Comparison of ENCODE assay signal across 8 cellular contexts in genomic region chr12:12716845-12717585, GRCh38. TPM values are rescaled to one million over a fixed set of nuclear protein-coding genes. Genes with fewer than 3 reads are reported as not detected.
DNase-seq lines count a peak whose midpoint lies in the region; ATAC-seq and TF ChIP-seq lines count a peak whose summit lies in the region.

TSS of gene CDKN1B (plus strand) at chr12:12717368. CDS start at chr12:12717840, 472 bp downstream.

- no peak for TF ChIP-seq EP300 in ovary (IDR thresholded peaks at IDR 0.05)

- H3K4me3 ChIP-seq in GM06990 (replicated peaks; ENCODE audit: low read depth, low read length), result peak within 1 kb of the TSS; percentile 97
- peak within 1 kb of the TSS; percentile 70 for H3K4me3 ChIP-seq in ovary
- H3K4me3 ChIP-seq in tibial artery, result peak within 1 kb of the TSS; percentile 83 to 99

- 0 to 1% (median 0%) methylated on average over 66 to 78 of the region's 78 CpGs for WGBS in ovary, 3 donors

- H3K27ac ChIP-seq in ovary (peak within 1 kb of the TSS; percentile 99 to 100), tibial artery (peak within 1 kb of the TSS; percentile 99 to 100)

- peak; percentile 57 for TF ChIP-seq POLR2A in ovary (IDR thresholded peaks at IDR 0.05)

- DNase-seq in GM06990 (ENCODE audit: extremely low read depth, insufficient read length) (peak; percentile 97), NCI-H1436 (lab: John Stamatoyannopoulos, UW) (peak; percentile 94), SW480 (ENCODE audit: low spot score) (peak; percentile 97), Right ventricle myocardium inferior (ENCODE audit: missing footprints) (peak; percentile 98), ovary (peak; percentile 92 to 95 (median 93)), tibial artery (peak; percentile 94 to 98)
- peak; percentile 61 for DNase-seq in activated naive CD8-positive, alpha-beta T cell treated with anti-CD3 and anti-CD28 coated beads, Interleukin-2, amount 50 U/mL, for 16 hours (ENCODE audit: low read depth, low spot score)

- H3K4me1 ChIP-seq in ovary (ENCODE audit: insufficient read depth) (peaks cover 20% of the 10 kb centered on the region), tibial artery (peaks cover 0 to 52% (median 31%) of the 10 kb centered on the region in 4 donors)

- H3K27me3 ChIP-seq in GM06990 (replicated peaks; ENCODE audit: control insufficient read depth, insufficient read depth, low read length) (no peaks in the 10 kb centered on the region), ovary (no peaks in the 10 kb centered on the region), tibial artery (no peaks in the 10 kb centered on the region)

- H3K36me3 ChIP-seq in GM06990 (ENCODE audit: control insufficient read depth, insufficient read depth, low read length) (no peaks in the 10 kb centered on the region; the same call in none of the 2 replicates), ovary (no peaks in the 10 kb centered on the region), tibial artery (peaks cover 26 to 31% (median 27%) of the 10 kb centered on the region in 3 donors)

- ATAC-seq in HG02642 (IDR thresholded peaks at IDR 0.05; ENCODE audit: poor library complexity, unreplicated experiment) (peak; percentile 56), Right ventricle myocardium inferior (peak; percentile 97)

- H3K9me3 ChIP-seq in ovary (no peaks in the 10 kb centered on the region), tibial artery (no peaks in the 10 kb centered on the region)

- intact Hi-C loops in Right ventricle myocardium inferior (cut with DNase I) (loop anchor here (1.0 to 5.0 kb wide), 4 partner anchors 8 to 105 kb away; partner anchors contain the start of genes CREBL2 and GPR19), ovary (cut with DNase I) (loop anchor here in 2 of 4 donors (5.0 to 10.0 kb wide), 2 partner anchors 155 to 278 kb away; partner anchors contain the start of gene DUSP16 (in 2 of the 2)), tibial artery (cut with DNase I; ENCODE audit: low total_unique reads) (loop anchor here (5.0 to 10.0 kb wide), 2 partner anchors 70 to 452 kb away; partner anchors contain the start of genes APOLD1 and LRP6)

- TF ChIP-seq CTCF in GM06990 (IDR thresholded peaks at IDR 0.05; ENCODE audit: insufficient read depth, low read length, poor library complexity, severe bottlenecking) (no peak), ovary (IDR thresholded peaks at IDR 0.05) (no peak), tibial artery (IDR thresholded peaks at IDR 0.05) (no peak)

RNA-seq across cellular contexts. Expression of gene CDKN1B, which starts in this region (rescaled TPM):
- 38.0 TPM for total RNA-seq in Right ventricle myocardium inferior
- 10 to 100 TPM; 54.3 to 90.2 (median 76.8) TPM for total RNA-seq in ovary
- polyA plus RNA-seq in ovary, result 10 to 100 TPM; 73.5 to 74.2 TPM

Comparison
In these comparisons a context has a peak if more than half of its experiments do, and no peak if none do; other contexts are left out.
1. Peak in every context shown above with its lines: DNase-seq, ATAC-seq, H3K4me3 ChIP-seq and H3K27ac ChIP-seq.